In the genomic region with DNA sequence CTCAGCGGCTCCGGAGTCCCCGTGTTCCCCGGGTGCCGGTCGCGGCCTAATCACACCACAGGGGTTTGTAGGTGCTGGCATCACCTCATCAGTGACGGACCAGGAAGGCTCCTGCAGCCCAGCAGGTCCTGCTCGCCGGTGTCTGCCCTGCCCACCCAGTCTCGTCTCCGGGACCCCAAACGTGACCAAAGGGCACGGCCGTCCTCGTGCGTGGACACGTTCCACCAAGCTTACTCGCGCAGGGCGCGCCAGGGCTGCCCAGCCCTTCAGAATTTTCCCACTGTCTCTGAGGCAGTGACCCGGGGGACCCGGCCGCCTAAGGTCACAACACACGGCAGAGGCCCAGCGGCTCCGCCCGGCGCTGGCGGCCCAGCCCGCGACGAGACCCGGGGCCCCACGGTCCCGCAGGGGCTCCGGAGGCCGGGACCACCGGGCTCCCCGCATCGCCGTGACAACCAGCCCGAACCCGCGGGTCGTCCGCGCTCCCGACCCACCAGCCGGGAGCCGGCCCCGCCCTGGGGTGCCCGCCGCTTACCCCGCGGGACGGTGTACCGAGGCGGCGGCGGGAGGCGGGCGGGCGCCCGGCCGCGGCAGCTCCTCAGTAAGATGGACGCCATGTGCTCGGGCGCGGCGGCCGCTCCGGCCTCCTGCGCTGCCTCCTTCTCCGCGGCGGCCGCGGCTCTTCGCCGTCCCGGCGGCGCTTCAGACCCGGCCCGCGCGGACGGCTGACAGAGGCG, we compare ENCODE assay signal across 8 cellular contexts. TPM values are rescaled to one million over a fixed set of nuclear protein-coding genes. Genes with fewer than 3 reads are reported as not detected.
DNase-seq lines count a peak whose midpoint lies in the region; ATAC-seq lines count a peak whose summit lies in the region.

No MANE protein-coding gene starts in this region.

- H3K9me3 ChIP-seq in KOPT-K1 (ENCODE audit: insufficient read depth, low read length, poor library complexity, severe bottlenecking) (no peaks in the 10 kb centered on the region), iPS-18c (ENCODE audit: control insufficient read depth, insufficient read depth, low read length) (peaks cover 2% of the 10 kb centered on the region)

- H3K36me3 ChIP-seq in KOPT-K1 (ENCODE audit: insufficient read depth, low read length), result peaks cover 28% of the 10 kb centered on the region

- DNase-seq in Daoy (ENCODE audit: low read depth) (peak; percentile 21), medulla oblongata (ENCODE audit: extremely low spot score) (no peak), SK-N-DZ (ENCODE audit: low spot score) (no peak)
- peak; percentile 31 to 34 for DNase-seq in stimulated activated CD4-positive, alpha-beta T cell treated with anti-CD3 and anti-CD28 coated beads, Interleukin-2, amount 100 ng/mL, for 24 hours

- 0 to 1% (median 0%) methylated on average over 78 to 92 of the region's 92 CpGs for WGBS in adipose tissue, 3 donors

- H3K4me3 ChIP-seq in iPS-18c (ENCODE audit: insufficient read depth, low read depth, low read length), result peak overlapping the region; percentile 90

- H3K27ac ChIP-seq in KOPT-K1 (ENCODE audit: low read depth, low read length, poor library complexity, severe bottlenecking) (peak overlapping the region; percentile 86), adipose tissue (ENCODE audit: low read depth, low read length) (peak overlapping the region; percentile 42)

- peak; percentile 5 for ATAC-seq in GM21529 (IDR thresholded peaks at IDR 0.05; ENCODE audit: unreplicated experiment)

RNA-seq across cellular contexts. Expression of a gene that starts 0.5 kb away (rescaled TPM):
- total RNA-seq in Daoy (2014; rRNA removed; shearing (Covaris generic)), result 48.9 and 56.6 TPM in 2 replicates
- polyA plus RNA-seq in adipose tissue, result 10 to 100 TPM; 14.2 to 45.8 (median 19.9) TPM
- polyA plus RNA-seq in SK-N-DZ (2014; cell fraction: cytosol; rRNA removed), result 19.3 and 21.5 TPM in 2 replicates
- 69.2 and 77.3 TPM in 2 replicates for polyA plus RNA-seq in SK-N-DZ (2014; cell fraction: nucleus; rRNA removed)

RNA-seq across cellular contexts. Expression of a gene that starts 15.7 kb away (rescaled TPM):
- 60.2 and 75.1 TPM in 2 replicates for total RNA-seq in Daoy (2014; rRNA removed; shearing (Covaris generic))
- polyA plus RNA-seq in adipose tissue, result 10 to 100 TPM in 1 of 3 donors, 1 to 10 TPM in 2; 7.3 to 12.0 (median 9.8) TPM
- 53.6 and 63.8 TPM in 2 replicates for polyA plus RNA-seq in SK-N-DZ (2014; cell fraction: cytosol; rRNA removed)
- 79.0 and 124 TPM in 2 replicates for polyA plus RNA-seq in SK-N-DZ (2014; cell fraction: nucleus; rRNA removed)

Comparison
In these comparisons a context has a peak if more than half of its experiments do, and no peak if none do; other contexts are left out.
1. DNase-seq: peak in Daoy (single experiment) and stimulated activated CD4-positive, alpha-beta T cell treated with anti-CD3 and anti-CD28 coated beads, Interleukin-2, amount 100 ng/mL, for 24 hours (2 of 2); none in medulla oblongata (single experiment) and SK-N-DZ (single experiment).